ENCODE assay signal across 10 cellular contexts in the genomic region with DNA sequence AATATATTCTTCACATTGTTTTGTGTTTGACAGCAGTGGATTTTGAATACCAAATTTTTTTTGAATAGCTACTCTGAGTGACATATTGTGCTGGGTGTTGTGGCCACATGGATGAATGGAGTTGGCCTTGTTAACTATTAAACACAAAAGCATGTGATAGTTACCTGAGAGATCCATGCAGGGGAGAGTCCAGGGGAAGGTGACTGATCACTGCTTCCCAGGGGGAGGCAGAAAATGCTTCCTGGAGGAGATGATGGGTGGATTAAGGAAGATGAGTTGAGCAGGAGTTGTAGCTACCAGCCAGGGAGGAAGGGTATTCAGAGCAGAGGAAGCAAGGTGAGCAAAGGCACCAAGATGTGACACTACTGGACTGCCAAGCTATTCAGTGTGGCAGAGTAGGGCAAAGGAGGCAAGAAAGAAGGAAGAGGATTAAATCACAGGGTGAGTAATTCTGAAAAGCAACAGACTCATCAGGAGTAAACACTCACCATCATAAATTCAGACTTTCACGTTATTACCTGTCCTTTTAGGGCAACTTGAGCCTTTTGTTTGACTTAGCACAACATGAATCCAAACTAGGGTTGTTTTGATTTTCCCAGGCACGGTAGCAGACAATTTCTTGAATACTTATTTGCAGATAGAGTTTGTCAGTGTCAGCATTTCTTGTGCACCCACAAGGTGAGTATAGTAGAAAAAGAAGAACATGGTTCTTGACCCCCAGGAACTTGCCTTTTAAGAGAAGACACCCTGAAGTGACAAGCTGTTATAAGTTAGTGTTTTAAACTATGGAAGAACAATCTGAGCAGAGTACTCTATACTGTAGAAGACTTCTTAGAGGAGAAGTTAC. TPM values are rescaled to one million over a fixed set of nuclear protein-coding genes. Genes with fewer than 3 reads are reported as not detected.
DNase-seq lines count a peak whose midpoint lies in the region; ATAC-seq, FAIRE-seq and TF ChIP-seq lines count a peak whose summit lies in the region.
"Had no signal": no experiment of that assay in that cellular context is flagged by ENCODE, and none has a peak within 500 bp of the region (broad histone marks: within the 10 kb centered on the region; RNA-seq: fewer than 3 reads in every experiment).

No MANE protein-coding gene starts in this region.

- POLR2A ChIA-PET in PC-3 (lab: Charles Lee; ENCODE audit: unreplicated experiment), result no interaction called here

- peaks cover 37% of the 10 kb centered on the region for H3K36me3 Mint-ChIP-seq in central memory CD8-positive, alpha-beta T cell (ENCODE audit: insufficient read depth)

- H3K27ac Mint-ChIP-seq in central memory CD8-positive, alpha-beta T cell (ENCODE audit: low read depth), result peak overlapping the region; percentile 42

- H3K4me3 ChIP-seq in PC-3 (ENCODE audit: low read length) (peak overlapping the region; percentile 89), neural cell (ENCODE audit: low read length) (peak overlapping the region; percentile 96), tibial artery (no peak overlapping the region)

- CTCF ChIA-PET in PC-3 (lab: Charles Lee), result interaction anchor here (0.8 to 1.2 kb wide), 2 partner anchors 42 to 58 kb away, joined by 4 to 5 read pairs; no protein-coding TSS in a partner anchor

- FAIRE-seq in GM19239 (lab: Jason Lieb, UNC), result peak; percentile 40

- no peaks in the 10 kb centered on the region for H3K9me3 ChIP-seq in PC-3 (ENCODE audit: low read length)
- no peaks in the 10 kb centered on the region for H3K9me3 ChIP-seq in neural cell (ENCODE audit: low read length)
- H3K9me3 ChIP-seq in tibial artery, result no peaks in the 10 kb centered on the region

- H4K20me1 ChIP-seq in PC-3 (ENCODE audit: low read length), result peaks cover 68% of the 10 kb centered on the region
- H4K20me1 ChIP-seq in neural cell (ENCODE audit: insufficient read depth), result peaks cover 8% of the 10 kb centered on the region

- peak; percentile 60 for ATAC-seq in PC-3
- ATAC-seq in central memory CD8-positive, alpha-beta T cell (replicated peaks; ENCODE audit: extremely low read depth, poor library complexity, severe bottlenecking), result no peak
- ATAC-seq: activated CD4-positive, CD25-positive, alpha-beta regulatory T cell treated with anti-CD3 and anti-CD28 coated beads, Interleukin-2, amount 50 U/mL, for 24 hours had no signal

- H3K27me3 ChIP-seq in PC-3 (ENCODE audit: low read length) (no peaks in the 10 kb centered on the region), neural cell (ENCODE audit: insufficient read depth, low read depth, low read length) (no peaks in the 10 kb centered on the region), tibial artery (no peaks in the 10 kb centered on the region)

- H3K36me3 ChIP-seq in PC-3 (ENCODE audit: low read depth, low read length) (peaks cover 40% of the 10 kb centered on the region), neural cell (ENCODE audit: insufficient read depth, low read length) (peaks cover 11% of the 10 kb centered on the region), tibial artery (peaks cover 24 to 37% (median 35%) of the 10 kb centered on the region in 3 donors)

- no peak for TF ChIP-seq RAD21 in neural cell (conservative IDR thresholded peaks at IDR 0.05)

- H3K4me1 ChIP-seq in PC-3 (ENCODE audit: insufficient read depth, low read length) (peaks cover 42% of the 10 kb centered on the region), tibial artery (peaks cover 0 to 41% (median 32%) of the 10 kb centered on the region in 4 donors)

- no peak for TF ChIP-seq EP300 in neural cell (conservative IDR thresholded peaks at IDR 0.05; ENCODE audit: poor library complexity, severe bottlenecking)

- no peak overlapping the region for H3K4me3 Mint-ChIP-seq in central memory CD8-positive, alpha-beta T cell

- BruUV-seq in PC-3 (replicated peaks; lab: Mats Ljungman, UMichigan), result no TSS peak

- peak overlapping the region; percentile 91 for H3K4me2 ChIP-seq in PC-3 (ENCODE audit: low read length)
- no peak overlapping the region for H3K4me2 ChIP-seq in neural cell (ENCODE audit: low read length)

- H3K4me1 Mint-ChIP-seq in central memory CD8-positive, alpha-beta T cell, result peaks cover 54% of the 10 kb centered on the region

- H3K9me2 ChIP-seq in PC-3 (replicated peaks; ENCODE audit: low read length) (no peaks in the 10 kb centered on the region), neural cell (ENCODE audit: insufficient read depth, low read length) (no peaks in the 10 kb centered on the region)

- H3K27ac ChIP-seq in PC-3 (ENCODE audit: low read length) (peak overlapping the region; percentile 76), neural cell (ENCODE audit: low read length) (no peak overlapping the region), tibial artery (no peak overlapping the region)

- H3F3A ChIP-seq in PC-3 (ENCODE audit: low read length, unreplicated experiment), result peaks cover 15% of the 10 kb centered on the region
- H3F3A ChIP-seq in neural cell (ENCODE audit: insufficient read depth, low read length, poor library complexity, severe bottlenecking), result no peaks in the 10 kb centered on the region

- DNase-seq in GM19239 (ENCODE audit: insufficient read length, low spot score) (no peak), PC-3 (peak; percentile 98), MV-4-11 (lab: John Stamatoyannopoulos, UW) (no peak), tibial artery (no peak), NCI-H2107 treated with DMSO at 0.1 percent for 48 hours (lab: John Stamatoyannopoulos, UW; ENCODE audit: unreplicated experiment) (no peak)
- DNase-seq in central memory CD8-positive, alpha-beta T cell (ENCODE audit: low spot score in 2 of 2), result no peak
- DNase-seq: NCI-H510A, SIG-M5 had no signal

- H3K79me2 ChIP-seq in PC-3 (ENCODE audit: low read length) (peaks cover 82% of the 10 kb centered on the region), neural cell (replicated peaks; ENCODE audit: insufficient read depth, low read length) (peaks cover 71% of the 10 kb centered on the region)

- no peaks in the 10 kb centered on the region for H3K9me3 Mint-ChIP-seq in central memory CD8-positive, alpha-beta T cell

- H3K9ac ChIP-seq in PC-3 (ENCODE audit: low read length) (peak overlapping the region; percentile 2), neural cell (ENCODE audit: low read length) (no peak overlapping the region)

- intact Hi-C loops in PC-3 (cut with micrococcal nuclease) (loop anchor here (1.0 to 10.0 kb wide), 2 partner anchors 45 to 421 kb away; no protein-coding TSS in a partner anchor), tibial artery (cut with DNase I; ENCODE audit: low total_unique reads) (no loop called here)

- TF ChIP-seq CTCF in PC-3 (conservative IDR thresholded peaks at IDR 0.05; ENCODE audit: low read depth, low read length), result no peak
- TF ChIP-seq CTCF in neural cell (IDR thresholded peaks at IDR 0.05; ENCODE audit: poor library complexity, severe bottlenecking), result no peak
- no peak for TF ChIP-seq CTCF in tibial artery (IDR thresholded peaks at IDR 0.05)

- no peaks in the 10 kb centered on the region for H3K27me3 Mint-ChIP-seq in central memory CD8-positive, alpha-beta T cell

- H2AFZ ChIP-seq in PC-3 (ENCODE audit: low read length) (no peak overlapping the region), neural cell (ENCODE audit: low read depth, low read length) (no peak overlapping the region)

TF ChIP-seq in neural cell, 6 proteins besides CTCF, POLR2A, EP300 and RAD21:
- TF ChIP-seq SMC3 (conservative IDR thresholded peaks at IDR 0.05; ENCODE audit: poor library complexity), result no peak
- TF ChIP-seq EZH2 (IDR thresholded peaks at IDR 0.05; ENCODE audit: borderline replicate concordance, insufficient read depth, low read length, poor library complexity, severe bottlenecking), result no peak
- TF ChIP-seq REST (IDR thresholded peaks at IDR 0.05; ENCODE audit: borderline replicate concordance), result no peak
- TF ChIP-seq MXI1 (conservative IDR thresholded peaks at IDR 0.05; ENCODE audit: poor library complexity, severe bottlenecking), result no peak
- no peak for TF ChIP-seq TAF1 (IDR thresholded peaks at IDR 0.05; ENCODE audit: low read depth)
- TF ChIP-seq POLR2AphosphoS5 (IDR thresholded peaks at IDR 0.05), result no peak

RNA-seq across cellular contexts. Expression of gene CD46, which starts 4.2 kb away (rescaled TPM):
- 116 and 119 TPM in 2 replicates for total RNA-seq in PC-3 (2014; rRNA removed)
- 351 and 393 TPM in 2 replicates for polyA plus RNA-seq in neural cell
- 187 and 205 TPM in 2 replicates for polyA minus RNA-seq in neural cell

Comparison
In these comparisons a context has a peak if more than half of its experiments do, and no peak if none do; other contexts are left out.
1. H3K4me3 ChIP-seq: peak in PC-3 (single experiment) and neural cell (single experiment); none in tibial artery (0 of 2).